Comparison of ENCODE assay signal across 9 cellular contexts in the genomic region with DNA sequence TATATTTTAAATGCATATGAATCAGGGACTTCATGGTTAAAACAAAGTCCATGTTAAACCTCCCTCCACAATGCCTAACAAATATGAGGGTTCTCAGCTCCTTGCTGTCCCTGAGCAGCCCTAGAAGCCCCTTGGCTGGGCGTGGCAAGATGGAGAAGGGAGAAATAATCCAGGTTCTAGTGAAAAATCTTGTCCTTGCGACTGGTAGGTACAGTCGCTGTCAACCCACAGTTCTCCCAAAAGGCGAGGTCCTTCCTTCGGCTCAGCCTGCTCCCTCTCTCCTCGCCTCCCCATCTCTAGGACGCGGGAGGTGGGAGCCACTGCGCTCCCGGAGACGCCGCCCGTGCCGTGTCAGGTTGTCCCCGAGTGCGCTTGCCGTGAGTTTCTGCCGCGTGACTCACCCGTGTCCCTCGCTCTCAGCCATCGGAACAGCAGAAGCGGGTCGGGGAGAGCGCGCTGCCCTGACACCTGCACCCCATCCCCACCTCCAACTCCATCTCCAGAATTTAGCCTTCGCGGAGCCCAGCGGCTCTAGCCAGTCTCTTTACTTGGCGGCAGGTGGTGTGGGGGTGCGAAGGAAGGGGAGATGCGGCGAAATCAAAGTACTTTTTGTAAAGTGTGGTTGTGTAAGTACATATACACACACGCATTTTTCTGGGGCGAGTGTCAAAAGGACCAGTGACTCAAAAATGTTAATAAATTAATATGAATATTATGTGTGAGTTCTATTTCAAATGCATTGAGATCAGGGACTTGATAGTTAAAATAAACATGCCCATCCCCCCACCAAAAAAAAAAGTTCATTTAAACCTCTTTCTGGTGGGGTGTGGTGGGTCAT.
DNase-seq lines count a peak whose midpoint lies in the region; ATAC-seq and TF ChIP-seq lines count a peak whose summit lies in the region.
"Had no signal": no experiment of that assay in that cellular context is flagged by ENCODE, and none has a peak within 500 bp of the region (broad histone marks: within the 10 kb centered on the region; RNA-seq: fewer than 3 reads in every experiment).

No MANE protein-coding gene starts in this region.

- peak overlapping the region; percentile 86 for H3K4me2 ChIP-seq in neuronal stem cell (ENCODE audit: insufficient read depth, low read length, poor library complexity, severe bottlenecking)

- H2BK120ac ChIP-seq in neuronal stem cell (ENCODE audit: low read depth, low read length), result no peak overlapping the region

- H3K4me1 ChIP-seq in Panc1 (ENCODE audit: control insufficient read depth, insufficient read depth, low read length) (peaks cover 7% of the 10 kb centered on the region), neuronal stem cell (ENCODE audit: control insufficient read depth in 2 of 2, insufficient read depth in 1 of 2, low read depth in 1 of 2, low read length in 2 of 2) (peaks cover 5 to 6% of the 10 kb centered on the region in 2 donors)

- H3K36me3 ChIP-seq in Panc1 (ENCODE audit: control insufficient read depth, insufficient read depth, low read length) (no peaks in the 10 kb centered on the region), neuronal stem cell (replicated peaks in 1 of 2; ENCODE audit: control insufficient read depth in 2 of 2, insufficient read depth in 2 of 2, low read length in 2 of 2) (no peaks in the 10 kb centered on the region)

- POLR2A ChIA-PET in AG04450 (lab: Yijun Ruan, JAX), result no interaction called here
- POLR2A ChIA-PET in Panc1 (lab: Charles Lee), result no interaction called here

- H3K18ac ChIP-seq in neuronal stem cell (ENCODE audit: low read length), result peak overlapping the region; percentile 76

- intact Hi-C loops in Panc1 (cut with micrococcal nuclease; ENCODE audit: unreplicated experiment), result no loop called here

- H2AFZ ChIP-seq in neuronal stem cell (ENCODE audit: low read length), result peak overlapping the region; percentile 38

- no CpG with 5 or more reads among the region's 35 CpGs for WGBS in neuronal stem cell (ENCODE audit: extremely low coverage in 2 of 2, insufficient read length in 2 of 2, insufficient replicate concordance in 1 of 2), 2 donors

- BruUV-seq in Panc1 (replicated peaks; lab: Mats Ljungman, UMichigan), result no TSS peak

- DNase-seq in AG04450 (ENCODE audit: low read depth, low spot score) (no peak), Panc1 (ENCODE audit: low read depth, low spot score) (no peak), fibroblast of villous mesenchyme (ENCODE audit: low read depth) (no peak), neuronal stem cell (ENCODE audit: low spot score) (no peak), G401 (ENCODE audit: low spot score) (no peak), epidermal melanocyte (ENCODE audit: insufficient read length, low spot score) (no peak), SIG-M5 (lab: John Stamatoyannopoulos, UW) (no peak)
- DNase-seq: DMS153 had no signal

- H2AK5ac ChIP-seq in neuronal stem cell (ENCODE audit: low read depth, low read length), result no peak overlapping the region

- no peaks in the 10 kb centered on the region for H3K79me1 ChIP-seq in neuronal stem cell (ENCODE audit: low read depth, low read length)

- H3K27me3 ChIP-seq in AG04450 (ENCODE audit: control insufficient read depth, insufficient read depth, low read length) (no peaks in the 10 kb centered on the region), Panc1 (ENCODE audit: control insufficient read depth, insufficient read depth, low read length) (no peaks in the 10 kb centered on the region), neuronal stem cell (ENCODE audit: control insufficient read depth in 3 of 3, insufficient read depth in 3 of 3, low read depth in 1 of 3, low read length in 3 of 3) (peaks cover 2 to 19% (median 19%) of the 10 kb centered on the region in 3 experiments)

- H3K4me3 ChIP-seq in AG04450 (ENCODE audit: low read depth, low read length) (peak overlapping the region; percentile 40), Panc1 (ENCODE audit: low read depth in 2 of 2, low read length in 2 of 2) (peak overlapping the region; percentile 24 to 44), fibroblast of villous mesenchyme (ENCODE audit: low read depth, low read length) (peak overlapping the region; percentile 24), neuronal stem cell (ENCODE audit: low read length in 2 of 2) (peak overlapping the region in 1 of 2 donors; percentile 78)

- peaks cover 3% of the 10 kb centered on the region; the same call in 1 of the 2 replicates for H3K9me3 ChIP-seq in AG04450 (ENCODE audit: control insufficient read depth, insufficient read depth, low read length)
- peaks cover 8% of the 10 kb centered on the region; the same call in 1 of the 2 replicates for H3K9me3 ChIP-seq in Panc1 (ENCODE audit: control insufficient read depth, insufficient read depth, low read depth, low read length)
- H3K9me3 ChIP-seq in neuronal stem cell (replicated peaks in 1 of 2; ENCODE audit: control insufficient read depth in 2 of 2, insufficient read depth in 1 of 2, low read depth in 1 of 2, low read length in 2 of 2), result no peaks in the 10 kb centered on the region

- ATAC-seq in Panc1, result peak; percentile 65
- ATAC-seq in GM21619 (IDR thresholded peaks at IDR 0.05; ENCODE audit: unreplicated experiment), result no peak

- peak overlapping the region; percentile 51 for H3K9ac ChIP-seq in neuronal stem cell (ENCODE audit: low read depth, low read length, poor library complexity)

- CTCF ChIA-PET in AG04450 (lab: Charles Lee) (no interaction called here), Panc1 (lab: Charles Lee) (no interaction called here)

- H2BK5ac ChIP-seq in neuronal stem cell (ENCODE audit: low read length), result no peak overlapping the region

- no peak overlapping the region for H2BK12ac ChIP-seq in neuronal stem cell (ENCODE audit: low read length)

- TF ChIP-seq CTCF in AG04450 (IDR thresholded peaks at IDR 0.05; ENCODE audit: low read depth, low read length), result no peak
- TF ChIP-seq CTCF in Panc1 (IDR thresholded peaks at IDR 0.05), result no peak
- no peak for TF ChIP-seq CTCF in fibroblast of villous mesenchyme (IDR thresholded peaks at IDR 0.05; ENCODE audit: insufficient read depth, low read depth, low read length)

- no peak overlapping the region for H3K4ac ChIP-seq in neuronal stem cell (ENCODE audit: low read length)

- H2BK15ac ChIP-seq in neuronal stem cell (ENCODE audit: low read length), result no peak overlapping the region

- no peak overlapping the region for H4K91ac ChIP-seq in neuronal stem cell (ENCODE audit: low read depth, low read length, poor library complexity)

- H3K23ac ChIP-seq in neuronal stem cell (ENCODE audit: low read depth, low read length, poor library complexity), result peak overlapping the region; percentile 90

- in situ Hi-C loops in Panc1 (cut with HindIII; ENCODE audit: low pct_unique_long_range_greater_than_20kb, low sequenced_read_pairs), result no loop called here
- in situ Hi-C loops in G401 (cut with HindIII; ENCODE audit: low sequenced_read_pairs), result no loop called here

- H3K14ac ChIP-seq in neuronal stem cell (ENCODE audit: low read length), result no peak overlapping the region

- H3K27ac ChIP-seq in AG04450 (ENCODE audit: low read depth, low read length), result no peak overlapping the region
- no peak overlapping the region for H3K27ac ChIP-seq in Panc1 (ENCODE audit: low read length)
- H3K27ac ChIP-seq in neuronal stem cell (replicated peaks; ENCODE audit: low read length), result no peak overlapping the region

- no peak overlapping the region for H4K8ac ChIP-seq in neuronal stem cell (ENCODE audit: low read depth, low read length)
